10 cellular contexts compared by ENCODE assay signal in the genomic region with DNA sequence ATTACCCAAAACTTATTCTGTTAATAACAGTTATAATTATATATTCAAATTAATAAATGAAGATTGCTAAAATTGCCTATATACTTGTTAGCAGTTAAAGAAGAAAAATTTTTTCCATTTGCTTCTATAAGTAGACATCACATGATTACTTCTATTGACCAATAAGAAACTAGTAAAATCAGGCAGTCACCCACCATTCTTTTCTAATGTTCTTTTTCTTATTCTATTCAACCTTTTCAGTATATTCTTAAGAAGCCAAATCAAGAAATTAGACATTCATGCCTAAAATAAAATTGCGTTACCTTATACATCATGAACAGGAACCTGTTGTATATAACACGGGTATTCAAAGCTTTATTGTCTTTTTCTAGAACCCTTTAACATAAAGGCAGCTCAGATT.
A peak's percentile ranks its signal among the peaks of the same experiment; 100 is the strongest.
DNase-seq lines count a peak whose midpoint lies in the region; ATAC-seq and TF ChIP-seq lines count a peak whose summit lies in the region.
"Had no signal": no experiment of that assay in that cellular context is flagged by ENCODE, and none has a peak within 500 bp of the region (broad histone marks: within the 10 kb centered on the region; RNA-seq: fewer than 3 reads in every experiment).

No MANE protein-coding gene starts in this region.

- no peak for TF ChIP-seq POLR2A in right lobe of liver (IDR thresholded peaks at IDR 0.05)
- TF ChIP-seq POLR2A in transverse colon (IDR thresholded peaks at IDR 0.05): no peak

- H3K4me3 ChIP-seq in ascending aorta: peak overlapping the region; percentile 46 to 61
- H3K4me3 ChIP-seq in right lobe of liver: peak overlapping the region; percentile 23 to 49 (median 42)
- peak overlapping the region in 3 of 4 donors; percentile 21 to 55 (median 38) for H3K4me3 ChIP-seq in transverse colon
- H3K4me3 ChIP-seq: lung had no signal

- H3K27ac ChIP-seq in ascending aorta (peak overlapping the region; percentile 76 to 77), right lobe of liver (peak overlapping the region; percentile 65 to 77 (median 66)), transverse colon (peak overlapping the region; percentile 79 to 88 (median 86))

- no peaks in the 10 kb centered on the region for H3K36me3 ChIP-seq in ascending aorta
- H3K36me3 ChIP-seq in right lobe of liver: no peaks in the 10 kb centered on the region
- H3K36me3 ChIP-seq in transverse colon: no peaks in the 10 kb centered on the region

- peaks cover 37% of the 10 kb centered on the region for H3K27me3 Mint-ChIP-seq in activated T-cell treated with anti-CD3 and anti-CD28 coated beads, Interleukin-2, amount 50 U/mL, for 72 hours (ENCODE audit: low read depth)

- H3K27me3 ChIP-seq in ascending aorta (no peaks in the 10 kb centered on the region), right lobe of liver (peaks cover 0 to 5% of the 10 kb centered on the region in 2 donors), transverse colon (no peaks in the 10 kb centered on the region)

- peak overlapping the region; percentile 95 for H3K27ac Mint-ChIP-seq in activated T-cell treated with anti-CD3 and anti-CD28 coated beads, Interleukin-2, amount 50 U/mL, for 72 hours

- WGBS in right lobe of liver (ENCODE audit: insufficient coverage, low coverage, low lambda C conversion rate, missing lambda C conversion rate): 24% methylated on average over 2 of the region's 2 CpGs
- 34 to 55% methylated on average over 2 of the region's 2 CpGs for WGBS in transverse colon (ENCODE audit: low coverage in 1 of 2), 2 donors

- H3K36me3 Mint-ChIP-seq in activated T-cell treated with anti-CD3 and anti-CD28 coated beads, Interleukin-2, amount 50 U/mL, for 72 hours (ENCODE audit: insufficient read depth in 2 of 2): peaks cover 5 to 16% of the 10 kb centered on the region in 2 donors

- no peak for TF ChIP-seq EP300 in transverse colon (IDR thresholded peaks at IDR 0.05; ENCODE audit: low read depth)

- H3K9me3 ChIP-seq in ascending aorta: no peaks in the 10 kb centered on the region
- H3K9me3 ChIP-seq in right lobe of liver: no peaks in the 10 kb centered on the region
- no peaks in the 10 kb centered on the region for H3K9me3 ChIP-seq in transverse colon

- ATAC-seq in activated T-cell treated with anti-CD3 and anti-CD28 coated beads, Interleukin-2, amount 50 U/mL, for 72 hours (replicated peaks in 1 of 2): no peak
- ATAC-seq in right lobe of liver: no peak

- in situ Hi-C loops in transverse colon (cut with MboI; ENCODE audit: low pct_ligation_motif_present in 1 of 4, low pct_unique_long_range_greater_than_20kb in 1 of 4, low sequenced_read_pairs in 3 of 4) (loop anchor here in 1 of 4 donors (25.0 kb wide), 1 partner anchor 256 kb away; no protein-coding TSS in a partner anchor), ACHN (cut with HindIII; ENCODE audit: low pct_ligation_motif_present, low pct_unique_long_range_greater_than_20kb, low sequenced_read_pairs) (no loop called here)

- H3K9me3 Mint-ChIP-seq in activated T-cell treated with anti-CD3 and anti-CD28 coated beads, Interleukin-2, amount 50 U/mL, for 72 hours: no peaks in the 10 kb centered on the region

- no peak for TF ChIP-seq CTCF in ascending aorta (IDR thresholded peaks at IDR 0.05)
- TF ChIP-seq CTCF in right lobe of liver (IDR thresholded peaks at IDR 0.05): no peak
- TF ChIP-seq CTCF in transverse colon (IDR thresholded peaks at IDR 0.05): no peak

- DNase-seq in activated T-cell treated with anti-CD3 and anti-CD28 coated beads, Interleukin-2, amount 50 U/mL, for 72 hours: no peak
- no peak for DNase-seq in activated T-cell treated with anti-CD3 and anti-CD28 coated beads, Interleukin-2, amount 50 U/mL, for 48 hours
- DNase-seq in ascending aorta (ENCODE audit: low spot score in 2 of 2): no peak
- no peak for DNase-seq in right lobe of liver
- no peak for DNase-seq in transverse colon
- DNase-seq in ACHN: no peak
- DNase-seq in NCI-H2029 (lab: John Stamatoyannopoulos, UW): no peak
- no peak for DNase-seq in SKM-1 (lab: John Stamatoyannopoulos, UW; ENCODE audit: unreplicated experiment)
- DNase-seq: DMS79 treated with DMSO at 0.1 percent for 48 hours had no signal

- intact Hi-C loops in ascending aorta (cut with DNase I) (loop anchor here (5.0 kb wide), 1 partner anchor 441 kb away; no protein-coding TSS in a partner anchor), right lobe of liver (cut with DNase I) (no loop called here), transverse colon (cut with DNase I; ENCODE audit: low total_unique reads) (no loop called here)

- H3K4me1 ChIP-seq in ascending aorta (no peaks in the 10 kb centered on the region), right lobe of liver (no peaks in the 10 kb centered on the region), transverse colon (peaks cover 0 to 15% (median 0%) of the 10 kb centered on the region in 4 donors)

- H3K4me1 Mint-ChIP-seq in activated T-cell treated with anti-CD3 and anti-CD28 coated beads, Interleukin-2, amount 50 U/mL, for 72 hours (ENCODE audit: low read depth): peaks cover 65% of the 10 kb centered on the region

- H3K4me3 Mint-ChIP-seq in activated T-cell treated with anti-CD3 and anti-CD28 coated beads, Interleukin-2, amount 50 U/mL, for 72 hours: peak overlapping the region; percentile 84 to 100
